8 cellular contexts compared by ENCODE assay signal in the genomic region with DNA sequence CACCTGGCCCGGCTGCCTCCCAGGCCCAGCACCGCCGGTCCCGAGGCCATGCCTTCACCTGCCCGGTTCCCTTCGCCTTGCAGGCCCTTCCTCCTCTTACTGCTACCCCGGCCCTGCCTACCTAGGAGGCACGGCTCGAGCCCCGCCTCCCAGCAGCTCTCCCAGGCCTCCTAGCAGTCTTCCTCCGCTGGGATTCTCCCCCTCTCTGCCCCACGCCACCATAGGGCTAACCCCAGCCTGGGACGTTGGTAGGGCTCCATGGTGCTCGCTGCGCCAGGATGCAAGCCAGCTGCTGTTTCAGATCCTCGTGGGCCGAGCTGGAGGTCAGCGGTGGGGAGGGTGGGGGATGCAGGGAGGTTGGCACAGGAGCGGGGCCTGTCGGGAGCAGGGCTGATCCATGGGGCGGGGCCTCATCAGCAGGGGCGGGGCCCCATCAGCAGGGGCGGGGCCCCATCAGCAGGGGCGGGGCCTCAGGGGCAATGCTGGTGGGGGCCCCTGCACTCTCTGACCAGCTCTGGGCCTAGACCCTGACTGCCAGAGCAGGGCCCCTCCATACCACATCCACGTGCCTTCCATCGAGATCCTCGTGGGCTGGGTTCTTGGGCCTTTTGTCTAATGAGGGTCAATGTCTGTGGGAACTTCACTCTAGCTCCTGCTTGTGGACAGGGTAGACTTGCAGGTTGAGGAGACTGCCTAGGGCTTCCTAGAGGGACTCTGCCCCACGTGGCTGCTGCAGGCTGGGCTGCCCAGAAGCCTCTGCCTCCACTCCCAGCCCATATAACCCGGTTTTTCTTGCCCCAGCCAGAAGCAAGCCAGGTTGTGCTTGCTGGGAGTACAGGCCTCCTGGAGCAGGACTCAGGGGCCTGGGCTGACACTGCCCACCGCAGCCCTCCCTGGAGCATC.
A peak's percentile ranks its signal among the peaks of the same experiment; 100 is the strongest.
DNase-seq lines count a peak whose midpoint lies in the region; ATAC-seq and TF ChIP-seq lines count a peak whose summit lies in the region.

No MANE protein-coding gene starts in this region.

- no peak overlapping the region for H3K4me2 ChIP-seq in IMR-90 (ENCODE audit: low read depth, low read length)

- no peaks in the 10 kb centered on the region for H3K79me1 ChIP-seq in IMR-90 (ENCODE audit: low read depth in 1 of 2, low read length in 2 of 2)

- peak overlapping the region; percentile 32 for H2AFZ ChIP-seq in IMR-90 (replicated peaks; ENCODE audit: low read length, poor library complexity)

- H4K20me1 ChIP-seq in IMR-90 (ENCODE audit: insufficient read depth, low read length): no peaks in the 10 kb centered on the region; the same call in 1 of the 2 replicates

- H3K18ac ChIP-seq in IMR-90 (ENCODE audit: low read depth, low read length): no peak overlapping the region

- H2BK15ac ChIP-seq in IMR-90 (ENCODE audit: low read depth, low read length): no peak overlapping the region

- intact Hi-C loops in IMR-90 (cut with micrococcal nuclease) (loop anchor here (10.0 kb wide), 1 partner anchor 141 kb away; no protein-coding TSS in a partner anchor), colonic mucosa (cut with DNase I) (no loop called here)

- POLR2A ChIA-PET in IMR-90 (lab: Charles Lee; ENCODE audit: unreplicated experiment): no interaction called here

- no peaks in the 10 kb centered on the region for H3K36me3 Mint-ChIP-seq in HFFc6 (ENCODE audit: low read depth)

- H3K9me3 ChIP-seq in IMR-90 (ENCODE audit: control insufficient read depth, insufficient read depth, low read length) (no peaks in the 10 kb centered on the region), colonic mucosa (no peaks in the 10 kb centered on the region), mesodermal cell (ENCODE audit: control insufficient read depth, low read length) (no peaks in the 10 kb centered on the region)

- H3K14ac ChIP-seq in IMR-90 (replicated peaks; ENCODE audit: low read depth, low read length): no peak overlapping the region

- no peaks in the 10 kb centered on the region for H3K9me3 Mint-ChIP-seq in HFFc6

- H4K5ac ChIP-seq in IMR-90 (ENCODE audit: low read depth, low read length): no peak overlapping the region

- no peak overlapping the region for H3K4ac ChIP-seq in IMR-90 (ENCODE audit: low read depth, low read length)

- H2BK120ac ChIP-seq in IMR-90 (ENCODE audit: low read depth, low read length): no peak overlapping the region

- H3K36me3 ChIP-seq in IMR-90 (ENCODE audit: control insufficient read depth, insufficient read depth, low read length): no peaks in the 10 kb centered on the region
- no peaks in the 10 kb centered on the region for H3K36me3 ChIP-seq in colonic mucosa
- peaks cover 3% of the 10 kb centered on the region for H3K36me3 ChIP-seq in mesodermal cell (ENCODE audit: control insufficient read depth, insufficient read depth, low read length)

- H4K91ac ChIP-seq in IMR-90 (ENCODE audit: insufficient read depth, low read depth, low read length): no peak overlapping the region

- ATAC-seq in GM18498 (IDR thresholded peaks at IDR 0.05; ENCODE audit: unreplicated experiment) (peak; percentile 37), IMR-90 (ENCODE audit: low read depth) (no peak), GM18867 (IDR thresholded peaks at IDR 0.05; ENCODE audit: unreplicated experiment) (no peak)

- WGBS in IMR-90 (ENCODE audit: extremely low coverage in 2 of 2, insufficient read length in 1 of 2), 2 experiments: 50% methylated on average over 6 of the region's 30 CpGs; no CpG with 5 or more reads in 1 of the 2 experiments
- WGBS in mesodermal cell (ENCODE audit: insufficient coverage in 2 of 2), 2 experiments: 16 to 21% methylated on average over 19 to 21 of the region's 30 CpGs

- dilution Hi-C loops in IMR-90 (cut with HindIII; ENCODE audit: low sequenced_read_pairs, unreplicated experiment): no loop called here

- H3K4me1 ChIP-seq in IMR-90 (ENCODE audit: control insufficient read depth, insufficient read depth, low read length): no peaks in the 10 kb centered on the region; the same call in 1 of the 2 replicates
- H3K4me1 ChIP-seq in colonic mucosa: no peaks in the 10 kb centered on the region
- peaks cover 3% of the 10 kb centered on the region for H3K4me1 ChIP-seq in mesodermal cell (ENCODE audit: control insufficient read depth, insufficient read depth, low read length, poor library complexity, severe bottlenecking)

- no peak overlapping the region for H2BK20ac ChIP-seq in IMR-90 (ENCODE audit: low read depth, low read length)

- no peak overlapping the region for H2BK5ac ChIP-seq in IMR-90 (ENCODE audit: low read depth, low read length, poor library complexity, severe bottlenecking)

- CTCF ChIA-PET in IMR-90 (lab: Yijun Ruan, JAX): interaction anchor here (1.3 to 1.6 kb wide), 3 partner anchors 9 to 69 kb away, joined by 3 to 6 read pairs (median 4); no protein-coding TSS in a partner anchor

- no peak overlapping the region for H3K23ac ChIP-seq in IMR-90 (ENCODE audit: low read depth, low read length)

- no peaks in the 10 kb centered on the region; the same call in 1 of the 2 replicates for H3K27me3 Mint-ChIP-seq in HFFc6 (ENCODE audit: insufficient read depth)

- no peak overlapping the region for H3K27ac ChIP-seq in IMR-90 (ENCODE audit: insufficient read depth, low read length)
- no peak overlapping the region for H3K27ac ChIP-seq in colonic mucosa
- H3K27ac ChIP-seq in mesodermal cell (ENCODE audit: low read depth, low read length, severe bottlenecking): no peak overlapping the region

- H3K56ac ChIP-seq in IMR-90 (ENCODE audit: extremely low read depth, insufficient read depth, low read length): no peak overlapping the region

- TF ChIP-seq RAD21 in IMR-90 (IDR thresholded peaks at IDR 0.05; ENCODE audit: low read length): no peak

- H3K9ac ChIP-seq in IMR-90 (ENCODE audit: low read depth, low read length) (no peak overlapping the region), colonic mucosa (ENCODE audit: low read depth in 2 of 2, low read length in 2 of 2) (no peak overlapping the region)

- no peak overlapping the region for H2AK9ac ChIP-seq in IMR-90 (replicated peaks; ENCODE audit: low read depth, low read length, poor library complexity)

- no peak overlapping the region for H3K27ac Mint-ChIP-seq in HFFc6

- H3K27me3 ChIP-seq in IMR-90 (ENCODE audit: control insufficient read depth, insufficient read depth, low read length) (no peaks in the 10 kb centered on the region; the same call in 1 of the 2 replicates), colonic mucosa (no peaks in the 10 kb centered on the region)

- no peak overlapping the region for H4K8ac ChIP-seq in IMR-90 (ENCODE audit: low read depth in 2 of 2, low read length in 2 of 2)

- no peaks in the 10 kb centered on the region for H3K4me1 Mint-ChIP-seq in HFFc6 (ENCODE audit: low read depth)

- in situ Hi-C loops in IMR-90 (cut with MboI; ENCODE audit: low sequenced_read_pairs): no loop called here

- DNase-seq in IMR-90 (no peak), colonic mucosa (peak; percentile 32), dedifferentiated amniotic fluid mesenchymal stem cell (ENCODE audit: extremely low spot score) (no peak), HFFc6 (no peak), NCI-H1105 treated with DMSO at 0.1 percent for 48 hours (lab: John Stamatoyannopoulos, UW) (no peak)

- H3K4me3 Mint-ChIP-seq in HFFc6: no peak overlapping the region

- BruUV-seq in IMR-90 (replicated peaks; lab: Mats Ljungman, UMichigan): no TSS peak

- H2AK5ac ChIP-seq in IMR-90 (ENCODE audit: low read depth, low read length): no peak overlapping the region

- H3K9me1 ChIP-seq in IMR-90 (ENCODE audit: insufficient read depth, low read length): no peaks in the 10 kb centered on the region

- no peak overlapping the region for H3K4me3 ChIP-seq in IMR-90 (ENCODE audit: insufficient read depth, low read depth, low read length)
- no peak overlapping the region for H3K4me3 ChIP-seq in colonic mucosa
- peak overlapping the region; percentile 44 for H3K4me3 ChIP-seq in mesodermal cell (ENCODE audit: extremely low read depth, insufficient read depth, low read length, poor library complexity, severe bottlenecking)

- TF ChIP-seq CTCF in IMR-90 (conservative IDR thresholded peaks at IDR 0.05; ENCODE audit: low read depth, low read length): no peak; the same call in 1 of the 2 replicates
- TF ChIP-seq CTCF in colonic mucosa (IDR thresholded peaks at IDR 0.05): no peak
- TF ChIP-seq CTCF in HFFc6 (IDR thresholded peaks at IDR 0.05): no peak

- no peak for TF ChIP-seq POLR2A in IMR-90 (IDR thresholded peaks at IDR 0.05; ENCODE audit: low read depth, low read length)

TF ChIP-seq in IMR-90, 13 proteins besides CTCF, POLR2A, EP300 and RAD21:
- no peak for TF ChIP-seq BHLHE40 (IDR thresholded peaks at IDR 0.05; ENCODE audit: low read depth, low read length)
- TF ChIP-seq, protein P1, sequence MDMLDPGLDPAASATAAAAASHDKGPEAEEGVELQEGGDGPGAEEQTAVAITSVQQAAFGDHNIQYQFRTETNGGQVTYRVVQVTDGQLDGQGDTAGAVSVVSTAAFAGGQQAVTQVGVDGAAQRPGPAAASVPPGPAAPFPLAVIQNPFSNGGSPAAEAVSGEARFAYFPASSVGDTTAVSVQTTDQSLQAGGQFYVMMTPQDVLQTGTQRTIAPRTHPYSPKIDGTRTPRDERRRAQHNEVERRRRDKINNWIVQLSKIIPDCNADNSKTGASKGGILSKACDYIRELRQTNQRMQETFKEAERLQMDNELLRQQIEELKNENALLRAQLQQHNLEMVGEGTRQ (IDR thresholded peaks at IDR 0.05; ENCODE audit: low read depth, low read length): no peak
- no peak for TF ChIP-seq MXI1 (IDR thresholded peaks at IDR 0.05; ENCODE audit: borderline replicate concordance, low read depth, low read length)
- no peak for TF ChIP-seq SMC3 (IDR thresholded peaks at IDR 0.05; ENCODE audit: low read depth, low read length)
- TF ChIP-seq MAFK (IDR thresholded peaks at IDR 0.05; ENCODE audit: low read depth, low read length): no peak
- TF ChIP-seq ELK1 (IDR thresholded peaks at IDR 0.05; ENCODE audit: borderline replicate concordance, low read depth, low read length): no peak
- TF ChIP-seq CHD1 (IDR thresholded peaks at IDR 0.05; ENCODE audit: low read depth, low read length): no peak
- no peak for TF ChIP-seq NFE2L2 (IDR thresholded peaks at IDR 0.05; ENCODE audit: low read depth, low read length)
- TF ChIP-seq MAZ (IDR thresholded peaks at IDR 0.05; ENCODE audit: borderline replicate concordance, low read depth, low read length): no peak
- TF ChIP-seq RFX5 (IDR thresholded peaks at IDR 0.05; ENCODE audit: low read depth, low read length): no peak
- no peak for TF ChIP-seq CEBPB (IDR thresholded peaks at IDR 0.05; ENCODE audit: low read depth, low read length)
- no peak for TF ChIP-seq FOS (IDR thresholded peaks at IDR 0.05; ENCODE audit: low read depth, low read length)
